In the genomic region with DNA sequence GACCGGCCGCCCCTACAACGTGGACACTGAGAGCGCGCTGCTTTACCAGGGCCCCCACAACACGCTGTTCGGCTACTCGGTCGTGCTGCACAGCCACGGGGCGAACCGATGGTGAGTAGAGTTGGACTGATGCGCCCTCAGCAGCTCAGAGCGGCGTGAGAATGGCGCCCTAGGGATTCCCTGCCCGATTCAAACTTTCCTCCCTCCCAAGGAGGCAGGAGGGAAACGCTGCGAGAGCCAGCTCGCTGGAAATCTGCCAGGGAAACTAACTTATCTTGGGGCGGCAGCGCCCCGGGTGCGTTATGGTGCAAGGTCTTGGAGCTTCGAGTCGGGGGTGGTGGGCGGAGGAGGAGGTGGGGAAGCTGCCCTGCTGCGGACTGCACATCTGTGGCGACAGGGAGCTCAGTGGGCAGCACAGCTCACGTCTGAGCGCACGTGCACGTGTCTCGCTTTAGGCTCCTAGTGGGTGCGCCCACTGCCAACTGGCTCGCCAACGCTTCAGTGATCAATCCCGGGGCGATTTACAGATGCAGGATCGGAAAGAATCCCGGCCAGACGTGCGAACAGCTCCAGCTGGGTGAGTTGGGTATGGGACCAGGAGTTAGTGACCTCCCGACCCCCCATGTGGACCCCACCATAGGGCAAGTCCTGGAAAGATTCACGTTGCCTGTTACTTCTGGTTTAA, we compare ENCODE assay signal across 8 cellular contexts. TPM values are rescaled to one million over a fixed set of nuclear protein-coding genes. Genes with fewer than 3 reads are reported as not detected.
DNase-seq lines count a peak whose midpoint lies in the region; ATAC-seq and TF ChIP-seq lines count a peak whose summit lies in the region.

No MANE protein-coding gene starts in this region.

- peaks cover 9% of the 10 kb centered on the region for H3K36me3 ChIP-seq in OCI-LY7 (ENCODE audit: insufficient read depth, low read length)

- ATAC-seq in HG02884 (IDR thresholded peaks at IDR 0.05; ENCODE audit: unreplicated experiment) (peak; percentile 18), sciatic nerve (peak; percentile 43), HG03469 (IDR thresholded peaks at IDR 0.05; ENCODE audit: unreplicated experiment) (no peak)

- H3K9me3 ChIP-seq in OCI-LY7 (ENCODE audit: low read length) = no peaks in the 10 kb centered on the region

- peak overlapping the region; percentile 91 for H3K4me3 ChIP-seq in OCI-LY7 (ENCODE audit: low read depth, low read length, poor library complexity, severe bottlenecking)

- in situ Hi-C loops in GM13977 (cut with MboI; ENCODE audit: low pct_unique_long_range_greater_than_20kb, low sequenced_read_pairs, unreplicated experiment) = loop anchor here (10.0 kb wide), 2 partner anchors 153 to 353 kb away; no protein-coding TSS in a partner anchor

- intact Hi-C loops in OCI-LY7 (cut with micrococcal nuclease; ENCODE audit: unreplicated experiment) (loop anchor here (1.0 to 5.0 kb wide), 7 partner anchors 19 to 476 kb away; a partner anchor contains a TSS), cardiac septum (cut with DNase I) (loop anchor here (5.0 kb wide), 1 partner anchor 356 kb away; no protein-coding TSS in a partner anchor), sciatic nerve (cut with DNase I) (no loop called here)

- DNase-seq in GM13977 (ENCODE audit: low spot score) (peak; percentile 43), OCI-LY7 (ENCODE audit: low spot score) (peak; percentile 67), cardiac septum (ENCODE audit: low spot score) (peak; percentile 80), sciatic nerve (ENCODE audit: low spot score) (peak; percentile 63), OCI-M2 (lab: John Stamatoyannopoulos, UW; ENCODE audit: unreplicated experiment) (no peak)
- DNase-seq in activated effector memory CD4-positive, alpha-beta T cell treated with anti-CD3 and anti-CD28 coated beads, Interleukin-2, amount 50 U/mL, for 16 hours = peak; percentile 80

- CTCF ChIA-PET in OCI-LY7 (lab: Charles Lee; ENCODE audit: unreplicated experiment) = interaction anchor here (0.5 to 2.5 kb wide), 12 partner anchors 8 to 354 kb away, joined by 3 to 16 read pairs (median 4); no protein-coding TSS in a partner anchor

- H3K9me2 ChIP-seq in OCI-LY7 (ENCODE audit: insufficient read depth, low read length) = no peaks in the 10 kb centered on the region

- peak overlapping the region; percentile 95 for H3K27ac ChIP-seq in OCI-LY7 (ENCODE audit: low read depth, low read length, poor library complexity, severe bottlenecking)

- peak overlapping the region; percentile 82 for H3K4me2 ChIP-seq in OCI-LY7 (ENCODE audit: low read length)

- H4K20me1 ChIP-seq in OCI-LY7 (ENCODE audit: insufficient read depth, low read length) = peaks cover 14% of the 10 kb centered on the region; the same call in 1 of the 2 replicates

- POLR2A ChIA-PET in OCI-LY7 (lab: Charles Lee) = interaction anchor here (0.6 to 9.1 kb wide), 15 partner anchors 9 to 370 kb away, joined by 3 to 198 read pairs (median 3); no protein-coding TSS in a partner anchor

- no TSS peak for BruUV-seq in OCI-LY7 (replicated peaks; lab: Mats Ljungman, UMichigan)

- peak overlapping the region; percentile 74 for H2AFZ ChIP-seq in OCI-LY7 (ENCODE audit: low read length)

- H3K79me2 ChIP-seq in OCI-LY7 (ENCODE audit: insufficient read depth, low read depth, low read length) = peaks cover 50% of the 10 kb centered on the region; the same call in 1 of the 2 replicates

- peaks cover 44% of the 10 kb centered on the region for H3K4me1 ChIP-seq in OCI-LY7 (ENCODE audit: insufficient read depth, low read length, poor library complexity, severe bottlenecking)

- TF ChIP-seq CTCF in GM13977 (IDR thresholded peaks at IDR 0.05; ENCODE audit: extremely low read depth, insufficient read depth, missing control alignments) = no peak
- TF ChIP-seq CTCF in OCI-LY7 (conservative IDR thresholded peaks at IDR 0.05; ENCODE audit: low read length) = no peak

RNA-seq across cellular contexts. Expression of a gene that starts 0.7 kb away (rescaled TPM):
- total RNA-seq in OCI-LY7 (2014; rRNA removed; shearing (Covaris generic)) = 55.1 and 61.8 TPM in 2 replicates
- total RNA-seq in OCI-LY7 (2022) = 53.5 and 61.7 TPM in 2 replicates
- total RNA-seq in cardiac septum = 3.4 TPM
- total RNA-seq in sciatic nerve = 18.1 TPM
